In the genomic region with DNA sequence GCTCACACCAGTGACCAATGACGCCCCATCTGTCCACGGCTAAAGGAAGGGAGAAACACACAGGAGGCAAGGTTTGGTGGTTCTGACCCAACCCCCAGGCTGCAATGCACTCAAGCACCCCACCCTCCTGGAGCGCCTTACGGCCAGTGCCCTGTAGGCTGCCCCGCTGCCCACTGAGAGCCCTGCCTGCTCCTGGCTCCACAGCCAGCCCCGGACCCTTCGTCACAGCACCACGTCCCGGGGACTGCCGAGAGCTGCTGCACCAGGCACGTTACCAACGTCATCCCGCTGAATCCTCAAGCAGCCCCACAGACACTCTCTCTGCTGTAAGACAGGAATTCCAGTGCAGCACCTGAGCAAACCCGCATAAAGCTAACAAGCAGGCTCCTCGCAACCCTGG, we compare ENCODE assay signal across 26 cellular contexts.
"Had no signal": no experiment of that assay in that cellular context is flagged by ENCODE, and none has a peak within 500 bp of the region (broad histone marks: within the 10 kb centered on the region; RNA-seq: fewer than 3 reads in every experiment).

No MANE protein-coding gene starts in this region.

- H3K9me3 ChIP-seq: colonic mucosa, esophagus squamous epithelium, gastrocnemius medialis, left ventricle myocardium inferior, lower lobe of right lung, mucosa of descending colon had no signal

- H3K36me3 ChIP-seq: colonic mucosa, gastrocnemius medialis had no signal

- H2AFZ ChIP-seq: hepatocyte had no signal

- H3K27ac ChIP-seq: colonic mucosa, epithelial cell of prostate, esophagus squamous epithelium, gastrocnemius medialis, hepatocyte, left ventricle myocardium inferior, lower lobe of right lung had no signal

- H3K27me3 ChIP-seq: colonic mucosa, esophagus squamous epithelium, gastrocnemius medialis, hepatocyte had no signal

- ATAC-seq: effector memory CD8-positive, alpha-beta T cell; esophagus mucosa; gastrocnemius medialis; left colon; left lobe of liver; lower lobe of right lung; mucosa of descending colon had no signal

- DNase-seq: colonic mucosa; cortex of kidney; effector CD8-positive, alpha-beta T cell; effector memory CD8-positive, alpha-beta T cell; endodermal cell; erythroblast; esophagus squamous epithelium; foreskin fibroblast; foreskin melanocyte; gastrocnemius medialis; glutamatergic neuron; head of caudate nucleus; hypothalamus; immature natural killer cell; islet precursor cell; kidney; kidney glomerular epithelial cell; left colon; left ventricle myocardium inferior; lower lobe of right lung; mesenchymal stem cell had no signal

- H3K4me3 ChIP-seq: colonic mucosa, esophagus squamous epithelium, gastrocnemius medialis, hepatocyte, left ventricle myocardium inferior, lower lobe of right lung, mucosa of descending colon had no signal

- H3K4me1 ChIP-seq: colonic mucosa, esophagus squamous epithelium, lower lobe of right lung had no signal

- H3K4me2 ChIP-seq: hepatocyte had no signal
